ENCODE assay signal across 17 cellular contexts in genomic region chr7:98997836-98998235, GRCh38.
"Had no signal": no experiment of that assay in that cellular context is flagged by ENCODE, and none has a peak within 500 bp of the region (broad histone marks: within the 10 kb centered on the region; RNA-seq: fewer than 3 reads in every experiment).

No MANE protein-coding gene starts in this region.

- ATAC-seq: activated CD4-positive, alpha-beta T cell treated with anti-CD3 and anti-CD28 coated beads for 36 hours; activated naive CD8-positive, alpha-beta T cell treated with anti-CD3 and anti-CD28 coated beads, Interleukin-2, amount 50 U/mL, for 24 hours; naive thymus-derived CD4-positive, alpha-beta T cell; sciatic nerve; stimulated activated naive B cell treated with anti-CD40 and anti-IgM and Interleukin-4, amounts not matched to agents 10 μg/mL and 1 μg/mL and 100 μg/mL, for 72 hours had no signal

- H3K4me3 ChIP-seq: heart right ventricle had no signal

- DNase-seq: activated B cell treated with CpG ODN at 0.5 μM for 24 hours; activated CD4-positive, alpha-beta T cell treated with anti-CD3 and anti-CD28 coated beads for 36 hours; activated CD4-positive, alpha-beta T cell treated with anti-CD3 and anti-CD28 coated beads, Interleukin-2, amount 50 U/mL, for 48 hours; activated gamma-delta T cell; activated naive CD4-positive, alpha-beta T cell treated with anti-CD3 and anti-CD28 coated beads, Interleukin-2, amount 50 U/mL, for 16 hours; activated naive CD8-positive, alpha-beta T cell treated with anti-CD3 and anti-CD28 coated beads, Interleukin-2, amount 50 U/mL, for 24 hours; cerebellar nuclear complex; heart right ventricle; kidney; naive thymus-derived CD4-positive, alpha-beta T cell; occipital lobe; posterior cingulate gyrus; small intestine; stimulated activated CD4-positive, alpha-beta T cell treated with anti-CD3 and anti-CD28 coated beads, Interleukin-2, amount 100 ng/mL, for 24 hours; stimulated activated naive B cell treated with anti-CD40 and anti-IgM and Interleukin-4, amounts not matched to agents 10 μg/mL and 1 μg/mL and 100 μg/mL, for 72 hours; T-helper 9 cell had no signal

- H3K9me3 ChIP-seq: heart right ventricle had no signal

- H3K27ac ChIP-seq: heart right ventricle had no signal
